Comparison of ENCODE assay signal across 22 cellular contexts in genomic region chr12:15205341-15206010, GRCh38. TPM values are rescaled to one million over a fixed set of nuclear protein-coding genes. Genes with fewer than 3 reads are reported as not detected.
DNase-seq lines count a peak whose midpoint lies in the region; ATAC-seq and TF ChIP-seq lines count a peak whose summit lies in the region.
"Had no signal": no experiment of that assay in that cellular context is flagged by ENCODE, and none has a peak within 500 bp of the region (broad histone marks: within the 10 kb centered on the region; RNA-seq: fewer than 3 reads in every experiment).

No MANE protein-coding gene starts in this region.

- H3K4me1 ChIP-seq in right atrium auricular region (peaks cover 0 to 11% of the 10 kb centered on the region in 2 donors), vagina (peaks cover 27% of the 10 kb centered on the region)

- H3K27me3 Mint-ChIP-seq in activated CD4-positive, alpha-beta T cell treated with anti-CD3 and anti-CD28 coated beads, Interleukin-2, amount 10 ng/mL, durations not matched to agents 7 days and 5 days, result peaks cover 26% of the 10 kb centered on the region

- no peak for DNase-seq in coronary artery (ENCODE audit: low spot score)
- DNase-seq in right atrium auricular region (ENCODE audit: low spot score), result no peak
- DNase-seq in sciatic nerve (ENCODE audit: low spot score), result no peak
- no peak for DNase-seq in vagina (ENCODE audit: extremely low spot score in 2 of 2)
- no peak for DNase-seq in GM10248 (ENCODE audit: extremely low spot score)
- no peak for DNase-seq in activated CD4-positive, alpha-beta T cell treated with anti-CD3 and anti-CD28 coated beads, Interleukin-2, amount 10 ng/mL, durations not matched to agents 7 days and 5 days
- DNase-seq: activated CD4-positive, alpha-beta memory T cell treated with anti-CD3 and anti-CD28 coated beads for 36 hours; activated T-cell treated with anti-CD3 and anti-CD28 coated beads, Interleukin-2, amount 50 U/mL, for 4 hours; HFFc6; left cardiac atrium; MG63; NCI-H187; NCI-H446 treated with DMSO at 0.1 percent for 48 hours; SHP77; T-helper 1 cell had no signal

- no peaks in the 10 kb centered on the region for H3K36me3 Mint-ChIP-seq in activated CD4-positive, alpha-beta T cell treated with anti-CD3 and anti-CD28 coated beads, Interleukin-2, amount 10 ng/mL, durations not matched to agents 7 days and 5 days (ENCODE audit: low read depth)
- H3K36me3 Mint-ChIP-seq: activated CD4-positive, alpha-beta memory T cell treated with anti-CD3 and anti-CD28 coated beads for 36 hours; activated naive CD4-positive, alpha-beta T cell treated with anti-CD3 and anti-CD28 coated beads, Interleukin-2, amount 50 U/mL, for 72 hours had no signal

- no peak overlapping the region for H3K27ac Mint-ChIP-seq in activated CD4-positive, alpha-beta T cell treated with anti-CD3 and anti-CD28 coated beads, Interleukin-2, amount 10 ng/mL, durations not matched to agents 7 days and 5 days
- H3K27ac Mint-ChIP-seq: activated CD4-positive, alpha-beta memory T cell treated with anti-CD3 and anti-CD28 coated beads for 36 hours; activated naive CD4-positive, alpha-beta T cell treated with anti-CD3 and anti-CD28 coated beads, Interleukin-2, amount 50 U/mL, for 72 hours; B cell; HFFc6; stimulated activated naive CD8-positive, alpha-beta T cell treated with anti-CD3 and anti-CD28 coated beads, Interleukin-15, Interleukin-2, amounts not matched to agents 100 ng/mL and 50 ng/mL, for 24 hours had no signal

- no peaks in the 10 kb centered on the region for H3K9me3 Mint-ChIP-seq in activated CD4-positive, alpha-beta T cell treated with anti-CD3 and anti-CD28 coated beads, Interleukin-2, amount 10 ng/mL, durations not matched to agents 7 days and 5 days
- H3K9me3 Mint-ChIP-seq: activated CD4-positive, alpha-beta memory T cell treated with anti-CD3 and anti-CD28 coated beads for 36 hours; activated naive CD4-positive, alpha-beta T cell treated with anti-CD3 and anti-CD28 coated beads, Interleukin-2, amount 50 U/mL, for 72 hours; activated T-cell treated with anti-CD3 and anti-CD28 coated beads, Interleukin-2, amount 50 U/mL, for 4 hours; HFFc6 had no signal

- ATAC-seq in sciatic nerve (peak; percentile 50), HG03342 (IDR thresholded peaks at IDR 0.05; ENCODE audit: unreplicated experiment) (no peak)
- ATAC-seq: activated naive CD4-positive, alpha-beta T cell treated with anti-CD3 and anti-CD28 coated beads, Interleukin-2, amount 50 U/mL, for 72 hours; activated T-cell treated with anti-CD3 and anti-CD28 coated beads, Interleukin-2, amount 50 U/mL, for 4 hours; GM12878 had no signal

- TF ChIP-seq POLR2A in vagina (IDR thresholded peaks at IDR 0.05), result no peak

- no peak for TF ChIP-seq CTCF in coronary artery (IDR thresholded peaks at IDR 0.05)
- TF ChIP-seq CTCF in right atrium auricular region (IDR thresholded peaks at IDR 0.05), result no peak
- no peak for TF ChIP-seq CTCF in vagina (IDR thresholded peaks at IDR 0.05)
- no peak for TF ChIP-seq CTCF in GM10248 (IDR thresholded peaks at IDR 0.05; ENCODE audit: control extremely low read depth, extremely low read depth, low read depth, missing control alignments)

- H3K4me1 Mint-ChIP-seq in activated CD4-positive, alpha-beta T cell treated with anti-CD3 and anti-CD28 coated beads, Interleukin-2, amount 10 ng/mL, durations not matched to agents 7 days and 5 days, result no peaks in the 10 kb centered on the region
- H3K4me1 Mint-ChIP-seq: B cell had no signal

- POLR2A ChIA-PET in GM10248 (lab: Yijun Ruan, JAX), result no interaction called here
- POLR2A ChIA-PET in activated CD4-positive, alpha-beta T cell treated with anti-CD3 and anti-CD28 coated beads, Interleukin-2, amount 10 ng/mL, durations not matched to agents 7 days and 5 days (lab: Charles Lee), result no interaction called here

- H3K27ac ChIP-seq in coronary artery (peak overlapping the region; percentile 66 to 84), right atrium auricular region (peak overlapping the region; percentile 77 to 81), vagina (peak overlapping the region; percentile 38)
- H3K27ac ChIP-seq: VCaP had no signal

- intact Hi-C loops in sciatic nerve (cut with DNase I) (no loop called here), vagina (cut with DNase I) (loop anchor here (5.0 kb wide), 1 partner anchor 48 kb away; no protein-coding TSS in a partner anchor)

- H3K4me3 Mint-ChIP-seq in activated CD4-positive, alpha-beta T cell treated with anti-CD3 and anti-CD28 coated beads, Interleukin-2, amount 10 ng/mL, durations not matched to agents 7 days and 5 days, result no peak overlapping the region
- H3K4me3 Mint-ChIP-seq: activated CD4-positive, alpha-beta memory T cell treated with anti-CD3 and anti-CD28 coated beads for 36 hours; activated T-cell treated with anti-CD3 and anti-CD28 coated beads, Interleukin-2, amount 50 U/mL, for 4 hours; B cell; HFFc6; stimulated activated naive CD8-positive, alpha-beta T cell treated with anti-CD3 and anti-CD28 coated beads, Interleukin-15, Interleukin-2, amounts not matched to agents 100 ng/mL and 50 ng/mL, for 24 hours had no signal

- H3K36me3 ChIP-seq in right atrium auricular region (no peaks in the 10 kb centered on the region), vagina (no peaks in the 10 kb centered on the region)
- H3K36me3 ChIP-seq: MG63 had no signal

- H3K4me3 ChIP-seq in coronary artery (no peak overlapping the region), right atrium auricular region (no peak overlapping the region), vagina (no peak overlapping the region)
- H3K4me3 ChIP-seq: GM12878, MG63 had no signal

- no peaks in the 10 kb centered on the region for H3K27me3 ChIP-seq in right atrium auricular region
- no peaks in the 10 kb centered on the region for H3K27me3 ChIP-seq in vagina
- H3K27me3 ChIP-seq: MG63 had no signal

- CTCF ChIA-PET in GM10248 (lab: Yijun Ruan, JAX), result interaction anchor here (1.0 to 2.1 kb wide), 5 partner anchors 8 to 16 kb away, joined by 3 to 17 read pairs (median 6); partner anchors contain the start of gene RERG
- CTCF ChIA-PET in activated CD4-positive, alpha-beta T cell treated with anti-CD3 and anti-CD28 coated beads, Interleukin-2, amount 10 ng/mL, durations not matched to agents 7 days and 5 days (lab: Charles Lee), result interaction anchor here (1.4 kb wide), 1 partner anchor 15 kb away, joined by 4 read pairs; no protein-coding TSS in a partner anchor

- H3K9me3 ChIP-seq in right atrium auricular region (no peaks in the 10 kb centered on the region), vagina (no peaks in the 10 kb centered on the region)
- H3K9me3 ChIP-seq: MG63 had no signal

RNA-seq across cellular contexts. Expression of gene RERG, which starts 15.7 kb away (rescaled TPM):
- 10 to 100 TPM in 1 of 2 donors, 1 to 10 TPM in 1; 9.9 to 12.4 TPM for total RNA-seq in right atrium auricular region
- 21.9 TPM for total RNA-seq in sciatic nerve
- total RNA-seq in vagina, result 31.9 TPM
- under 1 TPM; 0.17 to 0.21 TPM for total RNA-seq in activated CD4-positive, alpha-beta T cell treated with anti-CD3 and anti-CD28 coated beads, Interleukin-2, amount 10 ng/mL, durations not matched to agents 7 days and 5 days
- total RNA-seq: activated CD4-positive, alpha-beta memory T cell treated with anti-CD3 and anti-CD28 coated beads for 36 hours; activated naive CD4-positive, alpha-beta T cell treated with anti-CD3 and anti-CD28 coated beads, Interleukin-2, amount 50 U/mL, for 72 hours; B cell; G401; HFFc6 had no signal

Comparison
In these comparisons a context has a peak if more than half of its experiments do, and no peak if none do; other contexts are left out.
1. RNA of gene RERG, which starts 15.7 kb away (total RNA-seq): 31.9 TPM in vagina (single experiment), 21.9 TPM in sciatic nerve (single experiment) and 9.9 to 12.4 TPM in right atrium auricular region; 0.17 to 0.21 TPM in activated CD4-positive, alpha-beta T cell treated with anti-CD3 and anti-CD28 coated beads, Interleukin-2, amount 10 ng/mL, durations not matched to agents 7 days and 5 days; every median in the first group is over 4 times any median in the second.
2. Peak in every context shown above with its lines, with median percentiles within 50 percentile points of each other: H3K27ac ChIP-seq.